16 cellular contexts compared by ENCODE assay signal in the genomic region with DNA sequence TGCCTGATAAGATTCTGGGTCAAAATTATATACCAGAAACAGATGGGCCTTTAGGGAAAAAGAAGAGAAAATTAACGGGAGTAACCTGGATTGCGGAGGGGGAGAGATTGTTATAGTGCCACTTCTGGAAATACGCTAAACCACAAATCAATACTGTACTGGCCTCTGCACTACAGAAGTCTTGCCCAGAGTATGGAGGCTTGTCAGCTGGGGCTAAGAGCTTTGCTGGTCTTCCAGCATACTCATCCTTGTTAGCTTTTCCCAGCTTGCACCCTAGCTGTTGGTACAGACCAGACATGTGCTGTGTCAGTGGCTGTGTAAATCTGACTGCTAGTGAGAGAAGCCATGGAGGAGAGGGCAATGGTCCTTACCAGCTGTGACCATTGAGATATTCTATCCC. TPM values are rescaled to one million over a fixed set of nuclear protein-coding genes. Genes with fewer than 3 reads are reported as not detected.
DNase-seq lines count a peak whose midpoint lies in the region; ATAC-seq and TF ChIP-seq lines count a peak whose summit lies in the region.
"Had no signal": no experiment of that assay in that cellular context is flagged by ENCODE, and none has a peak within 500 bp of the region (broad histone marks: within the 10 kb centered on the region; RNA-seq: fewer than 3 reads in every experiment).

No MANE protein-coding gene starts in this region.

- no peak for ATAC-seq in natural killer cell treated with Interleukin-12 subunit alpha and Interleukin-12 subunit beta and Interleukin-15 and Interleukin-18, amount 100 ng/mL, for 72 hours
- ATAC-seq in natural killer cell (no peak), WTC11 (no peak), right lobe of liver (peak; percentile 56 to 75 (median 69)), upper lobe of left lung (ENCODE audit: low FRiP score in 2 of 2) (no peak), T-helper 17 cell (no peak)
- no peak for ATAC-seq in CD4-positive, alpha-beta T cell (ENCODE audit: poor library complexity)

- H3K27ac Mint-ChIP-seq in natural killer cell treated with Interleukin-12 subunit alpha and Interleukin-12 subunit beta and Interleukin-15 and Interleukin-18, amount 100 ng/mL, for 72 hours: no peak overlapping the region
- no peak overlapping the region for H3K27ac Mint-ChIP-seq in natural killer cell
- peak overlapping the region; percentile 19; the same call in 1 of the 2 replicates for H3K27ac Mint-ChIP-seq in WTC11
- no peak overlapping the region for H3K27ac Mint-ChIP-seq in CD4-positive, alpha-beta T cell
- no peak overlapping the region for H3K27ac Mint-ChIP-seq in T-helper 17 cell
- H3K27ac Mint-ChIP-seq: HFFc6 had no signal

- intact Hi-C loops in natural killer cell (cut with micrococcal nuclease): no loop called here
- intact Hi-C loops in right lobe of liver (cut with DNase I): no loop called here
- intact Hi-C loops in CD4-positive, alpha-beta T cell (cut with DNase I, micrococcal nuclease): no loop called here

- H3K27me3 Mint-ChIP-seq in natural killer cell treated with Interleukin-12 subunit alpha and Interleukin-12 subunit beta and Interleukin-15 and Interleukin-18, amount 100 ng/mL, for 72 hours: no peaks in the 10 kb centered on the region
- H3K27me3 Mint-ChIP-seq in natural killer cell (ENCODE audit: low read depth in 2 of 2) (no peaks in the 10 kb centered on the region), WTC11 (ENCODE audit: low read depth) (no peaks in the 10 kb centered on the region), T-helper 17 cell (no peaks in the 10 kb centered on the region)
- H3K27me3 Mint-ChIP-seq in CD4-positive, alpha-beta T cell: no peaks in the 10 kb centered on the region

- H3K9me3 ChIP-seq in right lobe of liver: no peaks in the 10 kb centered on the region
- no peaks in the 10 kb centered on the region for H3K9me3 ChIP-seq in upper lobe of left lung
- H3K9me3 ChIP-seq in CD4-positive, alpha-beta T cell (ENCODE audit: control insufficient read depth, low read length): no peaks in the 10 kb centered on the region
- H3K9me3 ChIP-seq in T-helper 17 cell (ENCODE audit: control insufficient read depth, low read length, poor library complexity, severe bottlenecking): no peaks in the 10 kb centered on the region

- no peak overlapping the region for H3K4me3 Mint-ChIP-seq in natural killer cell treated with Interleukin-12 subunit alpha and Interleukin-12 subunit beta and Interleukin-15 and Interleukin-18, amount 100 ng/mL, for 72 hours
- no peak overlapping the region for H3K4me3 Mint-ChIP-seq in natural killer cell
- no peak overlapping the region for H3K4me3 Mint-ChIP-seq in WTC11
- H3K4me3 Mint-ChIP-seq in CD4-positive, alpha-beta T cell: no peak overlapping the region
- no peak overlapping the region for H3K4me3 Mint-ChIP-seq in T-helper 17 cell
- H3K4me3 Mint-ChIP-seq: HFFc6 had no signal

- DNase-seq in natural killer cell treated with Interleukin-12 subunit alpha and Interleukin-12 subunit beta and Interleukin-15 and Interleukin-18, amount 100 ng/mL, for 72 hours (ENCODE audit: low spot score): peak; percentile 39
- DNase-seq in natural killer cell (no peak), WTC11 (ENCODE audit: low spot score) (no peak), right lobe of liver (no peak), upper lobe of left lung (no peak), T-helper 17 cell (no peak)
- no peak for DNase-seq in CD4-positive, alpha-beta T cell
- DNase-seq: C1 segment of cervical spinal cord, DMS79, HFFc6, KG1, NCI-H1694 treated with DMSO at 0.1 percent for 48 hours, NCI-H2171, NCI-H446 treated with DMSO at 0.1 percent for 48 hours, NCI-H69, Right ventricle myocardium superior had no signal

- peaks cover 15% of the 10 kb centered on the region for H3K36me3 Mint-ChIP-seq in natural killer cell treated with Interleukin-12 subunit alpha and Interleukin-12 subunit beta and Interleukin-15 and Interleukin-18, amount 100 ng/mL, for 72 hours
- H3K36me3 Mint-ChIP-seq in natural killer cell (no peaks in the 10 kb centered on the region), WTC11 (peaks cover 25% of the 10 kb centered on the region), T-helper 17 cell (ENCODE audit: low read depth) (no peaks in the 10 kb centered on the region)
- peaks cover 47% of the 10 kb centered on the region for H3K36me3 Mint-ChIP-seq in CD4-positive, alpha-beta T cell (ENCODE audit: low read depth)

- H3K27me3 ChIP-seq in right lobe of liver (no peaks in the 10 kb centered on the region), upper lobe of left lung (no peaks in the 10 kb centered on the region)
- no peaks in the 10 kb centered on the region for H3K27me3 ChIP-seq in CD4-positive, alpha-beta T cell (ENCODE audit: control insufficient read depth, insufficient read depth, low read length)

- CTCF ChIA-PET in WTC11 (lab: Charles Lee): no interaction called here
- CTCF ChIA-PET in CD4-positive, alpha-beta T cell (lab: Charles Lee): interaction anchor here (1.1 kb wide), 1 partner anchor 11 kb away, joined by 3 read pairs; a partner anchor contains a TSS

- TF ChIP-seq CTCF in natural killer cell (IDR thresholded peaks at IDR 0.05): no peak
- TF ChIP-seq CTCF in WTC11 (IDR thresholded peaks at IDR 0.05): no peak
- no peak for TF ChIP-seq CTCF in right lobe of liver (IDR thresholded peaks at IDR 0.05)
- no peak for TF ChIP-seq CTCF in upper lobe of left lung (IDR thresholded peaks at IDR 0.05)
- TF ChIP-seq CTCF in CD4-positive, alpha-beta T cell (IDR thresholded peaks at IDR 0.05): no peak

- no peak for TF ChIP-seq EP300 in upper lobe of left lung (IDR thresholded peaks at IDR 0.05)

- H3K4me3 ChIP-seq in right lobe of liver: no peak overlapping the region
- H3K4me3 ChIP-seq in upper lobe of left lung: no peak overlapping the region

- no peaks in the 10 kb centered on the region for H3K9me3 Mint-ChIP-seq in natural killer cell treated with Interleukin-12 subunit alpha and Interleukin-12 subunit beta and Interleukin-15 and Interleukin-18, amount 100 ng/mL, for 72 hours
- no peaks in the 10 kb centered on the region for H3K9me3 Mint-ChIP-seq in natural killer cell
- no peaks in the 10 kb centered on the region for H3K9me3 Mint-ChIP-seq in WTC11
- no peaks in the 10 kb centered on the region for H3K9me3 Mint-ChIP-seq in CD4-positive, alpha-beta T cell
- H3K9me3 Mint-ChIP-seq: HFFc6 had no signal

- H3K4me1 ChIP-seq in right lobe of liver (peaks cover 0 to 17% (median 5%) of the 10 kb centered on the region in 4 donors), upper lobe of left lung (no peaks in the 10 kb centered on the region)

- H3K4me1 Mint-ChIP-seq in natural killer cell treated with Interleukin-12 subunit alpha and Interleukin-12 subunit beta and Interleukin-15 and Interleukin-18, amount 100 ng/mL, for 72 hours (ENCODE audit: low read depth in 2 of 2): peaks cover 0 to 4% of the 10 kb centered on the region in 2 donors
- peaks cover 0 to 5% of the 10 kb centered on the region in 2 donors for H3K4me1 Mint-ChIP-seq in natural killer cell
- no peaks in the 10 kb centered on the region for H3K4me1 Mint-ChIP-seq in WTC11
- peaks cover 7% of the 10 kb centered on the region for H3K4me1 Mint-ChIP-seq in CD4-positive, alpha-beta T cell (ENCODE audit: low read depth)
- H3K4me1 Mint-ChIP-seq in T-helper 17 cell: peaks cover 5% of the 10 kb centered on the region

- H3K36me3 ChIP-seq in right lobe of liver: peaks cover 0 to 10% (median 2%) of the 10 kb centered on the region in 4 donors
- peaks cover 0 to 55% (median 12%) of the 10 kb centered on the region in 4 donors for H3K36me3 ChIP-seq in upper lobe of left lung

- WGBS in right lobe of liver (ENCODE audit: insufficient coverage, low coverage, low lambda C conversion rate, missing lambda C conversion rate): 28% methylated on average over 3 of the region's 3 CpGs
- WGBS in upper lobe of left lung, 2 donors: 92 to 94% methylated on average over 3 of the region's 3 CpGs

- H3K27ac ChIP-seq in right lobe of liver (no peak overlapping the region), upper lobe of left lung (no peak overlapping the region)
- H3K27ac ChIP-seq in CD4-positive, alpha-beta T cell (ENCODE audit: low read depth, low read length): no peak overlapping the region

- TF ChIP-seq POLR2A in right lobe of liver (IDR thresholded peaks at IDR 0.05) (no peak), upper lobe of left lung (IDR thresholded peaks at IDR 0.05) (no peak)

- POLR2A ChIA-PET in WTC11 (lab: Charles Lee): interaction anchor here (0.7 to 1.6 kb wide), 2 partner anchors 9 to 11 kb away, joined by 3 to 4 read pairs; a partner anchor contains a TSS
- POLR2A ChIA-PET in CD4-positive, alpha-beta T cell (lab: Charles Lee): interaction anchor here (1.0 to 13.4 kb wide), 3 partner anchors 9 to 14 kb away, joined by 5 to 301 read pairs (median 26); a partner anchor contains a TSS

RNA-seq across cellular contexts. Expression of a gene that starts 8.9 kb away (rescaled TPM):
- total RNA-seq in natural killer cell treated with Interleukin-12 subunit alpha and Interleukin-12 subunit beta and Interleukin-15 and Interleukin-18, amount 100 ng/mL, for 72 hours: 10 to 100 TPM; 12.5 to 20.5 TPM
- total RNA-seq in natural killer cell (10 to 100 TPM in 2 of 3 donors, 1 to 10 TPM in 1; 10.0 to 12.0 (median 10.8) TPM), WTC11 (2021) (43.0 to 57.1 TPM (median 55.6 TPM) in 3 replicates), right lobe of liver (1 to 10 TPM; 3.9 to 7.4 (median 6.4) TPM), upper lobe of left lung (10 to 100 TPM in 5 of 6 donors, 1 to 10 TPM in 1; 7.8 to 17.6 (median 14.3) TPM), T-helper 17 cell (10 to 100 TPM in 1 of 2 donors, 1 to 10 TPM in 1; 8.9 to 10.7 TPM)
- 10 to 100 TPM; 10.8 to 11.6 TPM for total RNA-seq in CD4-positive, alpha-beta T cell

RNA-seq across cellular contexts. Expression of a gene that starts 11.1 kb away (rescaled TPM):
- 100 to 1,000 TPM; 286 to 393 TPM for total RNA-seq in natural killer cell treated with Interleukin-12 subunit alpha and Interleukin-12 subunit beta and Interleukin-15 and Interleukin-18, amount 100 ng/mL, for 72 hours
- 100 to 1,000 TPM; 178 to 207 (median 192) TPM for total RNA-seq in natural killer cell
- total RNA-seq in WTC11 (2021): 210 to 239 TPM (median 226 TPM) in 3 replicates
- total RNA-seq in right lobe of liver: 100 to 1,000 TPM; 144 to 182 (median 161) TPM
- total RNA-seq in upper lobe of left lung: 100 to 1,000 TPM in 5 of 6 donors, 10 to 100 TPM in 1; 90.4 to 265 (median 176) TPM
- total RNA-seq in CD4-positive, alpha-beta T cell: 100 to 1,000 TPM; 232 to 254 TPM
- 100 to 1,000 TPM; 284 to 371 TPM for total RNA-seq in T-helper 17 cell

RNA-seq across cellular contexts. Expression of a gene that starts 18.1 kb away (rescaled TPM):
- 10 to 100 TPM in 1 of 2 donors, 1 to 10 TPM in 1; 8.7 to 14.2 TPM for total RNA-seq in natural killer cell treated with Interleukin-12 subunit alpha and Interleukin-12 subunit beta and Interleukin-15 and Interleukin-18, amount 100 ng/mL, for 72 hours
- under 1 TPM; 0.31 to 0.78 (median 0.41) TPM for total RNA-seq in natural killer cell
- 3.0 to 4.0 TPM (median 3.5 TPM) in 3 replicates for total RNA-seq in WTC11 (2021)
- 10 to 100 TPM in 5 of 6 experiments, 1 to 10 TPM in 1; 7.2 to 26.1 (median 21.0) TPM for total RNA-seq in right lobe of liver
- total RNA-seq in upper lobe of left lung: 100 to 1,000 TPM in 2 of 6 donors, 10 to 100 TPM in 4; 20.7 to 158 (median 49.0) TPM
- total RNA-seq in CD4-positive, alpha-beta T cell: under 1 TPM; 0.14 to 0.25 TPM
- 1 to 10 TPM in 1 of 2 donors, under 1 TPM in 1; 0.32 to 1.7 TPM for total RNA-seq in T-helper 17 cell

RNA-seq across cellular contexts. Expression of a gene that starts 26.2 kb away (rescaled TPM):
- total RNA-seq in natural killer cell treated with Interleukin-12 subunit alpha and Interleukin-12 subunit beta and Interleukin-15 and Interleukin-18, amount 100 ng/mL, for 72 hours: 1 to 10 TPM; 2.5 to 5.1 TPM
- total RNA-seq in natural killer cell (1 to 10 TPM; 3.7 to 4.0 (median 3.8) TPM), WTC11 (2021) (15.5 to 17.4 TPM (median 17.4 TPM) in 3 replicates), right lobe of liver (100 to 1,000 TPM; 101 to 283 (median 206) TPM), upper lobe of left lung (10 to 100 TPM in 1 of 6 donors, 1 to 10 TPM in 5; 2.4 to 10.4 (median 6.3) TPM), T-helper 17 cell (1 to 10 TPM; 4.5 to 5.4 TPM)
- 1 to 10 TPM; 4.7 TPM for total RNA-seq in CD4-positive, alpha-beta T cell

RNA-seq across cellular contexts. Expression of a gene that starts 27.6 kb away (rescaled TPM):
- 100 to 1,000 TPM; 132 to 176 TPM for total RNA-seq in natural killer cell treated with Interleukin-12 subunit alpha and Interleukin-12 subunit beta and Interleukin-15 and Interleukin-18, amount 100 ng/mL, for 72 hours
- 10 to 100 TPM; 64.9 to 81.1 (median 79.2) TPM for total RNA-seq in natural killer cell
- 46.4 to 57.1 TPM (median 48.9 TPM) in 3 replicates for total RNA-seq in WTC11 (2021)
- total RNA-seq in right lobe of liver: 10 to 100 TPM; 29.1 to 62.7 (median 50.0) TPM
- 100 to 1,000 TPM in 1 of 6 donors, 10 to 100 TPM in 5; 42.5 to 176 (median 62.0) TPM for total RNA-seq in upper lobe of left lung
- total RNA-seq in CD4-positive, alpha-beta T cell: 10 to 100 TPM; 22.0 to 24.6 TPM
- total RNA-seq in T-helper 17 cell: 10 to 100 TPM; 42.4 to 47.3 TPM

Comparison
In these comparisons a context has a peak if more than half of its experiments do, and no peak if none do; other contexts are left out.
1. ATAC-seq: peak in right lobe of liver (4 of 4); none in natural killer cell treated with Interleukin-12 subunit alpha and Interleukin-12 subunit beta and Interleukin-15 and Interleukin-18, amount 100 ng/mL, for 72 hours (0 of 2), natural killer cell (0 of 3), WTC11 (single experiment), upper lobe of left lung (0 of 2), CD4-positive, alpha-beta T cell (single experiment) and T-helper 17 cell (single experiment).